Comparison of ENCODE assay signal across 8 cellular contexts in genomic region chr7:55964261-55964801, GRCh38. TPM values are rescaled to one million over a fixed set of nuclear protein-coding genes. Genes with fewer than 3 reads are reported as not detected.
DNase-seq lines count a peak whose midpoint lies in the region; ATAC-seq, FAIRE-seq and TF ChIP-seq lines count a peak whose summit lies in the region.

Gene NIPSNAP2 (plus strand): TSS chr7:55964585. CDS start chr7:55964610, 25 bp downstream.

- DNase-seq in HAP-1 (ENCODE audit: low spot score in 2 of 2), result peak; percentile 41 to 77
- DNase-seq in MG63, result peak; percentile 62
- DNase-seq in T-helper 17 cell, result peak; percentile 57 to 77 (median 67)
- no peak for DNase-seq in astrocyte of the cerebellum (ENCODE audit: low read depth)
- DNase-seq in hypothalamus (lab: John Stamatoyannopoulos, UW), result peak in 43 of 51 donors; percentile 8 to 80 (median 54)
- DNase-seq in sciatic nerve (ENCODE audit: low spot score), result peak; percentile 75
- DNase-seq in RCC 7860 (ENCODE audit: low spot score), result no peak

- peak within 1 kb of the TSS; percentile 96 for H3K27ac Mint-ChIP-seq in T-helper 17 cell

- TF ChIP-seq CTCF in GM12872 (IDR thresholded peaks at IDR 0.05; ENCODE audit: insufficient read depth, low read depth, low read length), result peak; percentile 54; the same call in 1 of the 3 replicates
- peak; percentile 23 for TF ChIP-seq CTCF in astrocyte of the cerebellum (IDR thresholded peaks at IDR 0.05; ENCODE audit: low read depth, low read length, missing control alignments)

- in situ Hi-C loops in HAP-1 (cut with MboI; ENCODE audit: low sequenced_read_pairs), result loop anchor here (10.0 kb wide), 1 partner anchor 320 kb away; no protein-coding TSS in a partner anchor
- in situ Hi-C loops in astrocyte of the cerebellum (cut with HindIII; ENCODE audit: low sequenced_read_pairs), result no loop called here

- no peaks in the 10 kb centered on the region for H3K27me3 Mint-ChIP-seq in T-helper 17 cell

- H3K4me1 Mint-ChIP-seq in T-helper 17 cell, result peaks cover 22% of the 10 kb centered on the region

- peak within 1 kb of the TSS; percentile 81 for H3K4me3 Mint-ChIP-seq in T-helper 17 cell

- peaks cover 3% of the 10 kb centered on the region for H3K4me1 ChIP-seq in HAP-1

- H3K9me3 ChIP-seq in HAP-1 (no peaks in the 10 kb centered on the region), MG63 (no peaks in the 10 kb centered on the region), T-helper 17 cell (ENCODE audit: control insufficient read depth, low read length, poor library complexity, severe bottlenecking) (no peaks in the 10 kb centered on the region)

- ATAC-seq in T-helper 17 cell, result peak; percentile 92
- peak; percentile 74 for ATAC-seq in sciatic nerve

- H3K36me3 ChIP-seq in HAP-1 (replicated peaks), result peaks cover 13% of the 10 kb centered on the region
- H3K36me3 ChIP-seq in MG63, result peaks cover 6% of the 10 kb centered on the region; the same call in 1 of the 2 replicates

- H3K27me3 ChIP-seq in HAP-1 (ENCODE audit: low read depth) (no peaks in the 10 kb centered on the region), MG63 (no peaks in the 10 kb centered on the region)

- intact Hi-C loops in sciatic nerve (cut with DNase I), result no loop called here

- FAIRE-seq in RCC 7860 (lab: Jason Lieb, UNC), result no peak

- H3K4me3 ChIP-seq in HAP-1 (peak within 1 kb of the TSS; percentile 60), MG63 (peak within 1 kb of the TSS; percentile 75), astrocyte of the cerebellum (ENCODE audit: low read depth, low read length) (peak within 1 kb of the TSS; percentile 64)

- peaks cover 2% of the 10 kb centered on the region for H3K36me3 Mint-ChIP-seq in T-helper 17 cell (ENCODE audit: low read depth)

RNA-seq across cellular contexts. Expression of gene NIPSNAP2, which starts in this region (rescaled TPM):
- total RNA-seq in MG63 (2014; rRNA removed; shearing (Covaris generic); ENCODE audit: low replicate concordance), result 30.9 and 36.4 TPM in 2 replicates
- total RNA-seq in T-helper 17 cell (10 to 100 TPM; 32.7 to 42.5 TPM), sciatic nerve (47.4 TPM)

Comparison
In these comparisons a context has a peak if more than half of its experiments do, and no peak if none do; other contexts are left out.
1. DNase-seq: peak in HAP-1 (2 of 2), MG63 (single experiment), T-helper 17 cell (3 of 3), hypothalamus (43 of 51) and sciatic nerve (single experiment); none in astrocyte of the cerebellum (single experiment) and RCC 7860 (single experiment).
2. Peak in every context shown above with its lines, with median percentiles within 50 percentile points of each other: H3K4me3 ChIP-seq.